17 cellular contexts compared by ENCODE assay signal in the genomic region with DNA sequence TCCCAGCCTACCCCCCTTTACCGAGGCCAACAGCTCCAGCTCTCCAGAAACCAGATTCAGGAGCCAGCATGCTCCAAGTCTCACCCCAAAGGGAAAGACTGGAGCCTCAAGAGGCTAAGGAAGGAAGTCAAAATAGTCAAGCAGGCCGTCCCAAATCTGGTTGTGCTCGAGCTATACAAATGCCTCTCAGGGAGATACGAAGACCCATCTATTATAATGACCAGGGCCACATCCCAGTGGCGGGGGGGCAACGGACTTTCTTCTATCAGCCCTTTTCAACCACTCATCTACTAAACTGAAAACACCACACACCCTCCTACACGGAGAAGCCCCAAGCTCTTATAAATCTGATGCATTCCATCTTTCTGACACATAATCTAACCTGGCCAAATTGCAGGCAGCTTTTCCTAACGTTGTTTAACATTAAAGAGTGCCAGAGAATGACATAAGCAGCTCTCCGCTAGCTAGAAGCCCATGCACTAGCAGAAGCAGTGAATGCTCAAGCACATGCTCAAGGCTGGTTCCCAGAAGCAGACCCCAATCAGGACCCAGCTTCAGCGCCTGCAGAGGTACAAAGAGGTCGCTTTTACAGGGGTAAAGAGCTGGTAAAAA.
"Had no signal": no experiment of that assay in that cellular context is flagged by ENCODE, and none has a peak within 500 bp of the region (broad histone marks: within the 10 kb centered on the region; RNA-seq: fewer than 3 reads in every experiment).

No MANE protein-coding gene starts in this region.

- H3K4me1 ChIP-seq: gastroesophageal sphincter, prostate gland, right lobe of liver, spleen had no signal

- H3K36me3 ChIP-seq: gastroesophageal sphincter, heart left ventricle, neutrophil, prostate gland, right lobe of liver, spleen, tibial artery had no signal

- ATAC-seq: activated CD8-positive, alpha-beta T cell treated with anti-CD3 and anti-CD28 coated beads for 36 hours; esophagus mucosa; gastroesophageal sphincter; natural killer cell; right lobe of liver had no signal

- DNase-seq: activated CD4-positive, alpha-beta T cell treated with anti-CD3 and anti-CD28 coated beads, Interleukin-2, amount 10 ng/mL, durations not matched to agents 24 days and 14 days; activated CD8-positive, alpha-beta T cell treated with anti-CD3 and anti-CD28 coated beads for 36 hours; activated naive CD4-positive, alpha-beta T cell treated with Interleukin-2 at 50 U/mL for 16 hours; activated T-cell treated with anti-CD3 and anti-CD28 coated beads, Interleukin-2, amount 50 U/mL, for 24 hours; effector CD8-positive, alpha-beta T cell; heart left ventricle; mesenchymal stem cell; natural killer cell; right lobe of liver; spleen; stimulated activated CD8-positive, alpha-beta memory T cell treated with anti-CD3 and anti-CD28 coated beads, Interleukin-4, amount 100 ng/mL, for 48 hours; stimulated activated naive CD4-positive, alpha-beta T cell; tibial artery had no signal

- H3K9me3 ChIP-seq: neutrophil, prostate gland, right lobe of liver, tibial artery had no signal

- H3K4me3 ChIP-seq: gastroesophageal sphincter, prostate gland, right lobe of liver had no signal

- H3K27me3 ChIP-seq: neutrophil, right lobe of liver, tibial artery had no signal

- H3K27ac ChIP-seq: neutrophil, prostate gland, right lobe of liver, spleen, tibial artery had no signal
